Comparison of ENCODE assay signal across 26 cellular contexts in the genomic region with DNA sequence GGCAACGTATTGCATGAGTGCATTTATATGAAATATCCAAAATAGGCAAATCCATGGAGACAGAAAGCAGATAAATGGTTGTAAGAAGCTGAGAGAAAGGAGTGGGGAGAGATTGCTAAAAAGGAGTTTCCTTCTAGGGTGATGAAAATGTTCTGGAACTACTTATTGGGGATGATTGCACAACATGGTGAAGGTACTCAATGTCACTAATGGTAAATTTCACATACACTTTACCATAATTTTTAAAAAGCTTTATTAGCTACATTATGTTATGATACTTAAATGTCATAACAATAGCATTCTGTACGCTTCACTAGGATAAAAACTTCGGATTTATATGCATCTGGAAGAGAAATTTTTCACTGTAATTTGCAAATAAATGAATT.
"Had no signal": no experiment of that assay in that cellular context is flagged by ENCODE, and none has a peak within 500 bp of the region (broad histone marks: within the 10 kb centered on the region; RNA-seq: fewer than 3 reads in every experiment).

No MANE protein-coding gene starts in this region.

- H3K9ac ChIP-seq: neural progenitor cell, parathyroid adenoma had no signal

- H3K4me1 Mint-ChIP-seq: activated CD8-positive, alpha-beta memory T cell treated with anti-CD3 and anti-CD28 coated beads, Interleukin-2, amount 10 ng/mL, durations not matched to agents 7 days and 5 days; central memory CD8-positive, alpha-beta T cell; endodermal cell; mesothelial cell of epicardium; neural progenitor cell had no signal

- DNase-seq: activated CD8-positive, alpha-beta memory T cell treated with anti-CD3 and anti-CD28 coated beads, Interleukin-2, amount 10 ng/mL, durations not matched to agents 7 days and 5 days; activated CD8-positive, alpha-beta T cell treated with anti-CD3 and anti-CD28 coated beads, Interleukin-2, amount 10 ng/mL, durations not matched to agents 7 days and 5 days; activated effector memory CD4-positive, alpha-beta T cell treated with Interleukin-2 at 50 U/mL for 16 hours; activated naive CD4-positive, alpha-beta T cell treated with Interleukin-2 at 50 U/mL for 16 hours; anterior cingulate cortex; endodermal cell; foreskin keratinocyte; islet precursor cell; mammary epithelial cell; naive thymus-derived CD8-positive, alpha-beta T cell; occipital lobe; psoas muscle; stimulated activated CD4-positive, alpha-beta T cell treated with anti-CD3 and anti-CD28 coated beads, Interleukin-2, amount 100 ng/mL, for 24 hours; stimulated activated naive CD4-positive, alpha-beta T cell; T-helper 2 cell; tibial artery; upper lobe of right lung had no signal

- H3K4me1 ChIP-seq: esophagus muscularis mucosa, neural progenitor cell, parathyroid adenoma, psoas muscle, suprapubic skin, tibial artery, upper lobe of right lung had no signal

- ATAC-seq: activated CD8-positive, alpha-beta memory T cell treated with anti-CD3 and anti-CD28 coated beads, Interleukin-2, amount 10 ng/mL, durations not matched to agents 7 days and 5 days; activated CD8-positive, alpha-beta T cell treated with anti-CD3 and anti-CD28 coated beads, Interleukin-2, amount 10 ng/mL, durations not matched to agents 7 days and 5 days; foreskin keratinocyte; naive thymus-derived CD8-positive, alpha-beta T cell; psoas muscle; upper lobe of right lung had no signal

- H2AFZ ChIP-seq: neural progenitor cell, parathyroid adenoma had no signal

- H3K4me2 ChIP-seq: neural progenitor cell, smooth muscle cell had no signal

- H3K27ac Mint-ChIP-seq: activated CD8-positive, alpha-beta memory T cell treated with anti-CD3 and anti-CD28 coated beads, Interleukin-2, amount 10 ng/mL, durations not matched to agents 7 days and 5 days; activated CD8-positive, alpha-beta T cell treated with anti-CD3 and anti-CD28 coated beads, Interleukin-2, amount 10 ng/mL, durations not matched to agents 7 days and 5 days; activated naive CD8-positive, alpha-beta T cell; dendritic cell treated with granulocyte-macrophage colony-stimulating factor and Interleukin-4, amounts not matched to agents 40 ng/mL and 50 ng/mL, for 4 days; endodermal cell; mesothelial cell of epicardium; naive thymus-derived CD8-positive, alpha-beta T cell; neural progenitor cell had no signal

- H3K27me3 ChIP-seq: esophagus muscularis mucosa, foreskin keratinocyte, neural progenitor cell, suprapubic skin, tibial artery, upper lobe of right lung had no signal

- H3K4me3 Mint-ChIP-seq: activated CD8-positive, alpha-beta memory T cell treated with anti-CD3 and anti-CD28 coated beads, Interleukin-2, amount 10 ng/mL, durations not matched to agents 7 days and 5 days; activated CD8-positive, alpha-beta T cell treated with anti-CD3 and anti-CD28 coated beads, Interleukin-2, amount 10 ng/mL, durations not matched to agents 7 days and 5 days; activated naive CD8-positive, alpha-beta T cell; central memory CD8-positive, alpha-beta T cell; dendritic cell treated with granulocyte-macrophage colony-stimulating factor and Interleukin-4, amounts not matched to agents 40 ng/mL and 50 ng/mL, for 4 days; endodermal cell; mesothelial cell of epicardium; naive thymus-derived CD8-positive, alpha-beta T cell; neural progenitor cell had no signal

- H3K9me3 ChIP-seq: esophagus muscularis mucosa, suprapubic skin, tibial artery, upper lobe of right lung had no signal

- H3K27ac ChIP-seq: esophagus muscularis mucosa, foreskin keratinocyte, neural progenitor cell, parathyroid adenoma, psoas muscle, suprapubic skin, tibial artery, upper lobe of right lung had no signal

- H3K9me3 Mint-ChIP-seq: central memory CD8-positive, alpha-beta T cell; dendritic cell treated with granulocyte-macrophage colony-stimulating factor and Interleukin-4, amounts not matched to agents 40 ng/mL and 50 ng/mL, for 4 days had no signal

- H3K4me3 ChIP-seq: esophagus muscularis mucosa, neural progenitor cell, psoas muscle, smooth muscle cell, suprapubic skin, tibial artery, upper lobe of right lung had no signal

- H3K27me3 Mint-ChIP-seq: activated CD8-positive, alpha-beta memory T cell treated with anti-CD3 and anti-CD28 coated beads, Interleukin-2, amount 10 ng/mL, durations not matched to agents 7 days and 5 days; activated naive CD8-positive, alpha-beta T cell; central memory CD8-positive, alpha-beta T cell; dendritic cell treated with granulocyte-macrophage colony-stimulating factor and Interleukin-4, amounts not matched to agents 40 ng/mL and 50 ng/mL, for 4 days; naive thymus-derived CD8-positive, alpha-beta T cell had no signal

- H3K36me3 ChIP-seq: neural progenitor cell, suprapubic skin, upper lobe of right lung had no signal
